25 cellular contexts compared by ENCODE assay signal in the genomic region with DNA sequence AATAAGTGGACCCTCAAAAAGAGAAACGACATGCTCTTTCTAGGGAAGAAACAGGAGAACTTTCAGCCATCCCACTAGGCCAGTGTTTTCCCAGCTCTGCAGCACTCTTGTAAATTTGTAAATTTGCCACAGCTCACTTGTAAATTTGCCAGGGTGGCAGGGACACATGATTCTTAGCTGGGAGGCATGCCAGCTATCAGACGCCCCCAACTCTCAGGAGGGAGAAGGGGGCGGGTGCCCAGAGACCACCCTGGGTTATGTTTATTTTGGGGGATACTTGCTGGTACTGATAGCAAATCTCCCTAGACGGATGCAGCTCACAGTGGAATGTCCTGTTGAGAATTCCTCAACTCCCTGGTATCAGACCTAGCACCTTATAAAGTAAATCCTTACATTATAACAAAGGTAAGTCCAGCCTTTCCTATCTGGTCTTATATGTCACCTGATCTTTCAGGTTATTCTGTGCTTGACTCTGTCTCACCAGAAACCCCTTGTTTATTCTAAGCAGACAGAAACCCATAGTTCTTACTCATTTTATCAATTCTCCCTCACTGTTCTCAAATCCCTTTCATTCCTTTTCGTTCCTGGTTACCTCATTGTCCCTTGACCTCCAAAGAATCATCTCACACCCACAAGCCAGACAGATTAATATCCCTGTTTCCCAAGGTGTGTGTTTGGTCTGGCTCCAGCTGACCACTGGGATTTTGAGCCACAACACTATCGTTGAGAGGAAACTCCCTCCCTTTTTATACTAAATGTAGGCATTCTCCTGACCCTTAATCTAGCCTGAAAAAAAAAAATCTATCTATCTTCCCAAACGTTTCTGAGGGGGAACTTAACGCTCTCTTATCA.
"Had no signal": no experiment of that assay in that cellular context is flagged by ENCODE, and none has a peak within 500 bp of the region (broad histone marks: within the 10 kb centered on the region; RNA-seq: fewer than 3 reads in every experiment).

No MANE protein-coding gene starts in this region.

- H3K9me3 ChIP-seq: esophagus muscularis mucosa, gastroesophageal sphincter, heart left ventricle, lower lobe of right lung, mucosa of descending colon, right lobe of liver, thoracic aorta, tibial nerve, upper lobe of left lung had no signal

- H3K9me3 Mint-ChIP-seq: natural killer cell treated with Interleukin-12 subunit alpha and Interleukin-12 subunit beta and Interleukin-15 and Interleukin-18, amount 100 ng/mL, for 72 hours had no signal

- H3K36me3 Mint-ChIP-seq: naive B cell; natural killer cell treated with Interleukin-12 subunit alpha and Interleukin-12 subunit beta and Interleukin-15 and Interleukin-18, amount 100 ng/mL, for 72 hours; neural progenitor cell; stimulated activated effector memory CD8-positive, alpha-beta T cell treated with anti-CD3 and anti-CD28 coated beads, Interleukin-12 subunit alpha, Interleukin-12 subunit beta, amount 100 ng/mL, for 72 hours had no signal

- H3K9ac ChIP-seq: neural progenitor cell, parathyroid adenoma had no signal

- H3K27ac ChIP-seq: dorsolateral prefrontal cortex, esophagus muscularis mucosa, foreskin keratinocyte, gastroesophageal sphincter, heart left ventricle, hepatocyte, lower lobe of right lung, neural progenitor cell, parathyroid adenoma, right lobe of liver, thoracic aorta, tibial nerve, upper lobe of left lung had no signal

- H3K4me3 ChIP-seq: dorsolateral prefrontal cortex, esophagus muscularis mucosa, gastroesophageal sphincter, heart left ventricle, hepatocyte, lower lobe of right lung, mucosa of descending colon, neural progenitor cell, right lobe of liver, smooth muscle cell, thoracic aorta, tibial nerve, upper lobe of left lung had no signal

- H3K36me3 ChIP-seq: esophagus muscularis mucosa, gastroesophageal sphincter, heart left ventricle, lower lobe of right lung, neural progenitor cell, right lobe of liver, thoracic aorta, tibial nerve, upper lobe of left lung had no signal

- H3K27ac Mint-ChIP-seq: naive B cell; natural killer cell treated with Interleukin-12 subunit alpha and Interleukin-12 subunit beta and Interleukin-15 and Interleukin-18, amount 100 ng/mL, for 72 hours; neural progenitor cell; progenitor cell of endocrine pancreas; stimulated activated effector memory CD8-positive, alpha-beta T cell treated with anti-CD3 and anti-CD28 coated beads, Interleukin-12 subunit alpha, Interleukin-12 subunit beta, amount 100 ng/mL, for 72 hours had no signal

- H3K4me1 Mint-ChIP-seq: naive B cell; stimulated activated effector memory CD8-positive, alpha-beta T cell treated with anti-CD3 and anti-CD28 coated beads, Interleukin-12 subunit alpha, Interleukin-12 subunit beta, amount 100 ng/mL, for 72 hours had no signal

- H3K4me3 Mint-ChIP-seq: naive B cell; natural killer cell treated with Interleukin-12 subunit alpha and Interleukin-12 subunit beta and Interleukin-15 and Interleukin-18, amount 100 ng/mL, for 72 hours; neural progenitor cell; stimulated activated effector memory CD8-positive, alpha-beta T cell treated with anti-CD3 and anti-CD28 coated beads, Interleukin-12 subunit alpha, Interleukin-12 subunit beta, amount 100 ng/mL, for 72 hours had no signal

- DNase-seq: dorsolateral prefrontal cortex; effector CD4-positive, alpha-beta T cell; foreskin keratinocyte; heart left ventricle; left ventricle myocardium superior; lower lobe of right lung; mucosa of descending colon; naive B cell; right lobe of liver; stimulated activated CD4-positive, alpha-beta T cell treated with anti-CD3 and anti-CD28 coated beads, Interleukin-12 subunit alpha, Interleukin-12 subunit beta, amount 100 ng/mL, for 4 hours; stimulated activated CD4-positive, alpha-beta T cell treated with anti-CD3 and anti-CD28 coated beads, Interleukin-1b, Interleukin-23, amount 100 ng/mL, for 48 hours; stimulated activated CD4-positive, alpha-beta T cell treated with anti-CD3 and anti-CD28 coated beads, Interleukin-4, amount 100 ng/mL, for 1 hour; stimulated activated naive CD4-positive, alpha-beta T cell treated with Interleukin-2 at 50 U/mL for 16 hours; upper lobe of left lung had no signal

- H3K4me1 ChIP-seq: esophagus muscularis mucosa, foreskin keratinocyte, gastroesophageal sphincter, heart left ventricle, lower lobe of right lung, neural progenitor cell, parathyroid adenoma, right lobe of liver, tibial nerve, upper lobe of left lung had no signal

- H3K27me3 ChIP-seq: foreskin keratinocyte, neural progenitor cell, right lobe of liver, tibial nerve, upper lobe of left lung had no signal

- ATAC-seq: foreskin keratinocyte; gastroesophageal sphincter; heart left ventricle; left ventricle myocardium superior; lower lobe of right lung; mucosa of descending colon; natural killer cell treated with Interleukin-12 subunit alpha and Interleukin-12 subunit beta and Interleukin-15 and Interleukin-18, amount 100 ng/mL, for 72 hours; right lobe of liver; stimulated activated effector memory CD8-positive, alpha-beta T cell treated with anti-CD3 and anti-CD28 coated beads, Interleukin-12 subunit alpha, Interleukin-12 subunit beta, amount 100 ng/mL, for 72 hours had no signal
